ENCODE assay signal across 8 cellular contexts in genomic region chr7:73234994-73235717, GRCh38.
A peak's percentile ranks its signal among the peaks of the same experiment; 100 is the strongest.
DNase-seq lines count a peak whose midpoint lies in the region; ATAC-seq and TF ChIP-seq lines count a peak whose summit lies in the region.
"Not testable (repeated sequence)": the region's sequence is repeated elsewhere in the genome, so short reads cannot be mapped to it uniquely, and the experiment has no call there.

No MANE protein-coding gene starts in this region.

- not testable (repeated sequence) for H4K8ac ChIP-seq in neuronal stem cell (ENCODE audit: low read depth, low read length)

- H2AFZ ChIP-seq in neuronal stem cell (ENCODE audit: low read length), result peak overlapping the region; percentile 35

- not testable (repeated sequence) for H3K4me3 Mint-ChIP-seq in Caco-2 (ENCODE audit: unreplicated experiment)

- H3K27me3 ChIP-seq in Caco-2 (replicated peaks; ENCODE audit: control insufficient read depth, insufficient read depth, low read length); gastroesophageal sphincter; neuronal stem cell (ENCODE audit: control insufficient read depth in 3 of 3, insufficient read depth in 3 of 3, low read depth in 1 of 3, low read length in 3 of 3): not testable (repeated sequence)

- H3K27ac Mint-ChIP-seq in Caco-2 (ENCODE audit: unreplicated experiment), result not testable (repeated sequence)

- not testable (repeated sequence) for BruUV-seq in Caco-2 (replicated peaks; lab: Mats Ljungman, UMichigan)

- peak overlapping the region; percentile 40 for H3K4me2 ChIP-seq in neuronal stem cell (ENCODE audit: insufficient read depth, low read length, poor library complexity, severe bottlenecking)

- H3K18ac ChIP-seq in neuronal stem cell (ENCODE audit: low read length), result not testable (repeated sequence)

- not testable (repeated sequence) for TF ChIP-seq EP300 in gastroesophageal sphincter (IDR thresholded peaks at IDR 0.05)

- POLR2A ChIA-PET in Caco-2 (lab: Charles Lee), result not testable (repeated sequence)

- H3K36me3 Mint-ChIP-seq in Caco-2 (ENCODE audit: insufficient read depth, unreplicated experiment), result not testable (repeated sequence)

- H2BK5ac ChIP-seq in neuronal stem cell (ENCODE audit: low read length), result not testable (repeated sequence)

- not testable (repeated sequence) for H2BK120ac ChIP-seq in neuronal stem cell (ENCODE audit: low read depth, low read length)

- intact Hi-C loops in Caco-2 (cut with micrococcal nuclease; ENCODE audit: unreplicated experiment), result not testable (repeated sequence)

- H3K4me1 Mint-ChIP-seq in Caco-2 (ENCODE audit: low read depth, unreplicated experiment), result not testable (repeated sequence)

- CTCF ChIA-PET in Caco-2 (lab: Charles Lee), result not testable (repeated sequence)

- H3K36me3 ChIP-seq in Caco-2 (ENCODE audit: control insufficient read depth, insufficient read depth, low read length); gastroesophageal sphincter; neuronal stem cell (replicated peaks in 1 of 2; ENCODE audit: control insufficient read depth in 2 of 2, insufficient read depth in 2 of 2, low read length in 2 of 2): not testable (repeated sequence)

- H3K27me3 Mint-ChIP-seq in Caco-2 (ENCODE audit: insufficient read depth, unreplicated experiment), result not testable (repeated sequence)

- WGBS in gastroesophageal sphincter (ENCODE audit: low coverage in 1 of 2), 2 donors, result no CpG with 5 or more reads among the region's 72 CpGs
- no CpG with 5 or more reads among the region's 72 CpGs for WGBS in neuronal stem cell (ENCODE audit: extremely low coverage in 2 of 2, insufficient read length in 2 of 2, insufficient replicate concordance in 1 of 2), 2 donors

- H2AK5ac ChIP-seq in neuronal stem cell (ENCODE audit: low read depth, low read length), result not testable (repeated sequence)

- not testable (repeated sequence) for H3K4me1 ChIP-seq in Caco-2; gastroesophageal sphincter; neuronal stem cell (ENCODE audit: control insufficient read depth in 2 of 2, insufficient read depth in 1 of 2, low read depth in 1 of 2, low read length in 2 of 2)

- H3K9me3 ChIP-seq in Caco-2; gastroesophageal sphincter; neuronal stem cell (replicated peaks in 1 of 2; ENCODE audit: control insufficient read depth in 2 of 2, insufficient read depth in 1 of 2, low read depth in 1 of 2, low read length in 2 of 2): not testable (repeated sequence)

- H3K14ac ChIP-seq in neuronal stem cell (ENCODE audit: low read length), result not testable (repeated sequence)

- peak; percentile 95 to 96 for DNase-seq in Caco-2
- DNase-seq in T-helper 9 cell, result peak; percentile 91
- DNase-seq in activated effector memory CD4-positive, alpha-beta T cell treated with anti-CD3 and anti-CD28 coated beads, Interleukin-2, amount 50 U/mL, for 16 hours, result peak; percentile 96
- DNase-seq in neuronal stem cell (ENCODE audit: low spot score), result not testable (repeated sequence)
- DNase-seq in stimulated activated CD8-positive, alpha-beta memory T cell treated with anti-CD3 and anti-CD28 coated beads, Interleukin-15, amount 100 ng/mL, for 48 hours (ENCODE audit: low read depth in 2 of 2), result peak; percentile 75 to 77

- not testable (repeated sequence) for H3K79me1 ChIP-seq in neuronal stem cell (ENCODE audit: low read depth, low read length)

- H2BK12ac ChIP-seq in neuronal stem cell (ENCODE audit: low read length), result not testable (repeated sequence)

- H3K9me3 Mint-ChIP-seq in Caco-2 (ENCODE audit: unreplicated experiment), result not testable (repeated sequence)

- H3K27ac ChIP-seq in gastroesophageal sphincter, result peak overlapping the region in 1 of 4 donors; percentile 55
- not testable (repeated sequence) for H3K27ac ChIP-seq in neuronal stem cell (replicated peaks; ENCODE audit: low read length)

- H3K4me3 ChIP-seq in Caco-2 (ENCODE audit: low read depth, low read length) (peak overlapping the region; percentile 38), gastroesophageal sphincter (peak overlapping the region; percentile 39 to 43), neuronal stem cell (ENCODE audit: low read length in 2 of 2) (peak overlapping the region in 1 of 2 donors; percentile 34)

- TF ChIP-seq CTCF in Caco-2 (IDR thresholded peaks at IDR 0.05; ENCODE audit: insufficient read depth in 1 of 2, low read depth in 1 of 2, low read length in 1 of 2, severe bottlenecking in 1 of 2, unreplicated experiment in 1 of 2); gastroesophageal sphincter (IDR thresholded peaks at IDR 0.05): not testable (repeated sequence)

- not testable (repeated sequence) for H3K4ac ChIP-seq in neuronal stem cell (ENCODE audit: low read length)

- not testable (repeated sequence) for H4K91ac ChIP-seq in neuronal stem cell (ENCODE audit: low read depth, low read length, poor library complexity)

- not testable (repeated sequence) for TF ChIP-seq POLR2A in gastroesophageal sphincter (IDR thresholded peaks at IDR 0.05)

- H2BK15ac ChIP-seq in neuronal stem cell (ENCODE audit: low read length), result not testable (repeated sequence)

- not testable (repeated sequence) for H3K23ac ChIP-seq in neuronal stem cell (ENCODE audit: low read depth, low read length, poor library complexity)

- H3K9ac ChIP-seq in neuronal stem cell (ENCODE audit: low read depth, low read length, poor library complexity), result not testable (repeated sequence)

- ATAC-seq in GM21528 (IDR thresholded peaks at IDR 0.05; ENCODE audit: low FRiP score, unreplicated experiment), result peak; percentile 82
- ATAC-seq in HG03159 (IDR thresholded peaks at IDR 0.05; ENCODE audit: unreplicated experiment), result peak; percentile 86
- peak; percentile 95 for ATAC-seq in gastroesophageal sphincter
